In the genomic region with DNA sequence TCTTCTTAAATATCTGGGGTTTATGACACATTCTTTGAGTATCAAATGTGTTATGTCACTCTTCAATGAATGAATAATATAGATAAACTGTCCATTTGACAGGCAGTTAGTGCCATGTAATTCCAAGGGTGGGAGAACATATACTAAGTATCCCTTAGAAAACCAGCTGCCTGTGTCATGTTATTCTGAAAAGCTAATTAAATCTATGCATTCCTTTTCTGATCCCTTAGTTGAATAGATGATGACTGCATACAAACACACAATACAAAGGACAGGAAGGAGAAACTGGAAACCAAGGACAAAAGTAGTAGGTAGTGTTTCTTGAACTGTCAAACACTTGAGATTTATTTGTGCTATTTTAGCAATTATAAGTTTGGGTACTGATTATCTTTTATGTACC, we compare ENCODE assay signal across 16 cellular contexts. TPM values are rescaled to one million over a fixed set of nuclear protein-coding genes. Genes with fewer than 3 reads are reported as not detected.
A peak's percentile ranks its signal among the peaks of the same experiment; 100 is the strongest.
DNase-seq lines count a peak whose midpoint lies in the region; ATAC-seq and TF ChIP-seq lines count a peak whose summit lies in the region.
"Had no signal": no experiment of that assay in that cellular context is flagged by ENCODE, and none has a peak within 500 bp of the region (broad histone marks: within the 10 kb centered on the region; RNA-seq: fewer than 3 reads in every experiment).

No MANE protein-coding gene starts in this region.

- H3K9me3 ChIP-seq in neural progenitor cell (ENCODE audit: low read depth), result no peaks in the 10 kb centered on the region

- H3K79me2 ChIP-seq in neural progenitor cell (ENCODE audit: low read depth), result peaks cover 5% of the 10 kb centered on the region

- H3K4me3 Mint-ChIP-seq in chondrocyte (ENCODE audit: unreplicated experiment) (no peak overlapping the region), neural progenitor cell (no peak overlapping the region)
- no peak overlapping the region for H3K4me3 Mint-ChIP-seq in stimulated activated effector memory CD8-positive, alpha-beta T cell treated with anti-CD3 and anti-CD28 coated beads, Interleukin-12 subunit alpha, Interleukin-12 subunit beta, amount 100 ng/mL, for 72 hours
- H3K4me3 Mint-ChIP-seq in activated CD8-positive, alpha-beta T cell treated with anti-CD3 and anti-CD28 coated beads for 36 hours, result no peak overlapping the region

- CTCF ChIA-PET in HEK293T (lab: Yijun Ruan, JAX), result no interaction called here
- CTCF ChIA-PET in activated CD8-positive, alpha-beta T cell treated with anti-CD3 and anti-CD28 coated beads for 36 hours (lab: Charles Lee), result no interaction called here

- DNase-seq in HEK293T (ENCODE audit: extremely low spot score) (no peak), NCI-H69 (lab: John Stamatoyannopoulos, UW) (peak; percentile 91), chondrocyte (ENCODE audit: low spot score) (no peak), neural progenitor cell (ENCODE audit: low spot score) (peak; percentile 27), mesenteric fat pad (ENCODE audit: low spot score) (no peak)
- DNase-seq in stimulated activated effector memory CD8-positive, alpha-beta T cell treated with anti-CD3 and anti-CD28 coated beads, Interleukin-12 subunit alpha, Interleukin-12 subunit beta, amount 100 ng/mL, for 72 hours (ENCODE audit: low spot score in 2 of 2), result no peak
- DNase-seq in activated CD8-positive, alpha-beta T cell treated with anti-CD3 and anti-CD28 coated beads for 36 hours, result no peak
- DNase-seq: ACHN, H7, MM.1S, NCI-H1092, NCI-H1436 treated with DMSO at 0.1 percent for 48 hours, NCI-H2029, NCI-H446 treated with DMSO at 0.1 percent for 48 hours, PC-9 had no signal

- H3K27me3 Mint-ChIP-seq in chondrocyte (ENCODE audit: low read depth) (no peaks in the 10 kb centered on the region), neural progenitor cell (ENCODE audit: insufficient read depth, low read depth) (no peaks in the 10 kb centered on the region)
- peaks cover 1% of the 10 kb centered on the region for H3K27me3 Mint-ChIP-seq in activated CD8-positive, alpha-beta T cell treated with anti-CD3 and anti-CD28 coated beads for 36 hours

- H4K20me1 ChIP-seq in neural progenitor cell (ENCODE audit: low read depth), result no peaks in the 10 kb centered on the region

- peaks cover under 1% of the 10 kb centered on the region for H3F3A ChIP-seq in neural progenitor cell (ENCODE audit: low read depth)

- no peak overlapping the region for H3K9ac ChIP-seq in neural progenitor cell

- peak overlapping the region; percentile 16 for H3K4me2 ChIP-seq in neural progenitor cell
- H3K4me2 ChIP-seq: PC-9 had no signal

- no peak overlapping the region for H2AFZ ChIP-seq in neural progenitor cell (replicated peaks)
- H2AFZ ChIP-seq: PC-9 had no signal

- TF ChIP-seq CTCF in chondrocyte (IDR thresholded peaks at IDR 0.05) (no peak), neural progenitor cell (IDR thresholded peaks at IDR 0.05) (no peak)
- TF ChIP-seq CTCF in activated CD8-positive, alpha-beta T cell treated with anti-CD3 and anti-CD28 coated beads for 36 hours (IDR thresholded peaks at IDR 0.05), result no peak

- H3K27me3 ChIP-seq in neural progenitor cell, result no peaks in the 10 kb centered on the region

- POLR2A ChIA-PET in HEK293T (lab: Yijun Ruan, JAX), result no interaction called here
- POLR2A ChIA-PET in activated CD8-positive, alpha-beta T cell treated with anti-CD3 and anti-CD28 coated beads for 36 hours (lab: Charles Lee), result no interaction called here

- H3K4me1 Mint-ChIP-seq in chondrocyte (ENCODE audit: low read depth) (peaks cover 75% of the 10 kb centered on the region), neural progenitor cell (peaks cover 54% of the 10 kb centered on the region)
- H3K4me1 Mint-ChIP-seq in stimulated activated effector memory CD8-positive, alpha-beta T cell treated with anti-CD3 and anti-CD28 coated beads, Interleukin-12 subunit alpha, Interleukin-12 subunit beta, amount 100 ng/mL, for 72 hours, result no peaks in the 10 kb centered on the region
- no peaks in the 10 kb centered on the region for H3K4me1 Mint-ChIP-seq in activated CD8-positive, alpha-beta T cell treated with anti-CD3 and anti-CD28 coated beads for 36 hours (ENCODE audit: low read depth)

- H3K4me1 ChIP-seq in neural progenitor cell, result peaks cover 17% of the 10 kb centered on the region

- H3K36me3 Mint-ChIP-seq in chondrocyte (ENCODE audit: low read depth) (no peaks in the 10 kb centered on the region), neural progenitor cell (peaks cover 15% of the 10 kb centered on the region)
- no peaks in the 10 kb centered on the region for H3K36me3 Mint-ChIP-seq in stimulated activated effector memory CD8-positive, alpha-beta T cell treated with anti-CD3 and anti-CD28 coated beads, Interleukin-12 subunit alpha, Interleukin-12 subunit beta, amount 100 ng/mL, for 72 hours
- H3K36me3 Mint-ChIP-seq in activated CD8-positive, alpha-beta T cell treated with anti-CD3 and anti-CD28 coated beads for 36 hours (ENCODE audit: low read depth), result no peaks in the 10 kb centered on the region

- H3K9me3 Mint-ChIP-seq in chondrocyte (ENCODE audit: low read depth) (no peaks in the 10 kb centered on the region), neural progenitor cell (no peaks in the 10 kb centered on the region)
- H3K9me3 Mint-ChIP-seq in stimulated activated effector memory CD8-positive, alpha-beta T cell treated with anti-CD3 and anti-CD28 coated beads, Interleukin-12 subunit alpha, Interleukin-12 subunit beta, amount 100 ng/mL, for 72 hours, result peaks cover 6% of the 10 kb centered on the region
- H3K9me3 Mint-ChIP-seq in activated CD8-positive, alpha-beta T cell treated with anti-CD3 and anti-CD28 coated beads for 36 hours, result no peaks in the 10 kb centered on the region

- H3K36me3 ChIP-seq in neural progenitor cell, result no peaks in the 10 kb centered on the region

- intact Hi-C loops in activated CD8-positive, alpha-beta T cell treated with anti-CD3 and anti-CD28 coated beads for 36 hours (cut with micrococcal nuclease), result no loop called here

- H3K4me3 ChIP-seq in neural progenitor cell, result no peak overlapping the region
- H3K4me3 ChIP-seq: PC-9 had no signal

- H3K27ac Mint-ChIP-seq in chondrocyte (ENCODE audit: unreplicated experiment) (peak overlapping the region; percentile 32), neural progenitor cell (peak overlapping the region; percentile 78)
- no peak overlapping the region for H3K27ac Mint-ChIP-seq in stimulated activated effector memory CD8-positive, alpha-beta T cell treated with anti-CD3 and anti-CD28 coated beads, Interleukin-12 subunit alpha, Interleukin-12 subunit beta, amount 100 ng/mL, for 72 hours
- H3K27ac Mint-ChIP-seq in activated CD8-positive, alpha-beta T cell treated with anti-CD3 and anti-CD28 coated beads for 36 hours, result no peak overlapping the region

- no peak overlapping the region for H3K27ac ChIP-seq in neural progenitor cell
- H3K27ac ChIP-seq: C4-2B, PC-9 had no signal

- no peak for ATAC-seq in stimulated activated effector memory CD8-positive, alpha-beta T cell treated with anti-CD3 and anti-CD28 coated beads, Interleukin-12 subunit alpha, Interleukin-12 subunit beta, amount 100 ng/mL, for 72 hours
- ATAC-seq in activated CD8-positive, alpha-beta T cell treated with anti-CD3 and anti-CD28 coated beads for 36 hours, result no peak

TF ChIP-seq in HEK293T, 16 proteins besides CTCF, POLR2A, EP300 and RAD21:
- TF ChIP-seq CTBP1 (IDR thresholded peaks at IDR 0.05; ENCODE audit: borderline replicate concordance), result no peak
- TF ChIP-seq, protein P1, sequence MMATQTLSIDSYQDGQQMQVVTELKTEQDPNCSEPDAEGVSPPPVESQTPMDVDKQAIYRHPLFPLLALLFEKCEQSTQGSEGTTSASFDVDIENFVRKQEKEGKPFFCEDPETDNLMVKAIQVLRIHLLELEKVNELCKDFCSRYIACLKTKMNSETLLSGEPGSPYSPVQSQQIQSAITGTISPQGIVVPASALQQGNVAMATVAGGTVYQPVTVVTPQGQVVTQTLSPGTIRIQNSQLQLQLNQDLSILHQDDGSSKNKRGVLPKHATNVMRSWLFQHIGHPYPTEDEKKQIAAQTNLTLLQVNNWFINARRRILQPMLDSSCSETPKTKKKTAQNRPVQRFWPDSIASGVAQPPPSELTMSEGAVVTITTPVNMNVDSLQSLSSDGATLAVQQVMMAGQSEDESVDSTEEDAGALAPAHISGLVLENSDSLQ (IDR thresholded peaks at IDR 0.05), result peak; percentile 64

RNA-seq across cellular contexts. Expression of gene ARHGAP28, which starts 8.3 kb away (rescaled TPM):
- total RNA-seq in chondrocyte (17.9 to 25.1 TPM (median 18.1 TPM) in 3 replicates), neural progenitor cell (ENCODE audit: low replicate concordance) (19.1 and 25.7 TPM in 2 replicates), mesenteric fat pad (9.1 TPM)
- not detected for total RNA-seq in activated CD8-positive, alpha-beta T cell treated with anti-CD3 and anti-CD28 coated beads for 36 hours
- total RNA-seq: PC-9 had no signal

Comparison
In these comparisons a context has a peak if more than half of its experiments do, and no peak if none do; other contexts are left out.
1. DNase-seq: peak in NCI-H69 (single experiment) and neural progenitor cell (single experiment); none in HEK293T (single experiment), chondrocyte (single experiment), stimulated activated effector memory CD8-positive, alpha-beta T cell treated with anti-CD3 and anti-CD28 coated beads, Interleukin-12 subunit alpha, Interleukin-12 subunit beta, amount 100 ng/mL, for 72 hours (0 of 2), mesenteric fat pad (single experiment) and activated CD8-positive, alpha-beta T cell treated with anti-CD3 and anti-CD28 coated beads for 36 hours (single experiment).
2. H3K27ac Mint-ChIP-seq: peak in chondrocyte (single experiment) and neural progenitor cell (single experiment); none in stimulated activated effector memory CD8-positive, alpha-beta T cell treated with anti-CD3 and anti-CD28 coated beads, Interleukin-12 subunit alpha, Interleukin-12 subunit beta, amount 100 ng/mL, for 72 hours (single experiment) and activated CD8-positive, alpha-beta T cell treated with anti-CD3 and anti-CD28 coated beads for 36 hours (single experiment).
3. RNA of gene ARHGAP28, which starts 8.3 kb away (total RNA-seq): 19.1 to 25.7 TPM in neural progenitor cell, 17.9 to 25.1 TPM in chondrocyte and 9.1 TPM in mesenteric fat pad (single experiment); not detected in activated CD8-positive, alpha-beta T cell treated with anti-CD3 and anti-CD28 coated beads for 36 hours; every median in the first group is over 10 times any median in the second.